9 cellular contexts compared by ENCODE assay signal in genomic region chr3:149016669-149017541, GRCh38. TPM values are rescaled to one million over a fixed set of nuclear protein-coding genes. Genes with fewer than 3 reads are reported as not detected.
A peak's percentile ranks its signal among the peaks of the same experiment; 100 is the strongest.
DNase-seq lines count a peak whose midpoint lies in the region; ATAC-seq and TF ChIP-seq lines count a peak whose summit lies in the region.
"Had no signal": no experiment of that assay in that cellular context is flagged by ENCODE, and none has a peak within 500 bp of the region (broad histone marks: within the 10 kb centered on the region; RNA-seq: fewer than 3 reads in every experiment).

No MANE protein-coding gene starts in this region.

- no peaks in the 10 kb centered on the region for H3K9me3 Mint-ChIP-seq in HFFc6
- H3K9me3 Mint-ChIP-seq in activated CD8-positive, alpha-beta T cell treated with anti-CD3 and anti-CD28 coated beads for 36 hours: no peaks in the 10 kb centered on the region

- H3K4me3 Mint-ChIP-seq in HFFc6: peak overlapping the region; percentile 53
- H3K4me3 Mint-ChIP-seq in activated CD8-positive, alpha-beta T cell treated with anti-CD3 and anti-CD28 coated beads for 36 hours: no peak overlapping the region

- peaks cover 74% of the 10 kb centered on the region for H3K4me1 Mint-ChIP-seq in HFFc6 (ENCODE audit: low read depth)
- peaks cover 21% of the 10 kb centered on the region for H3K4me1 Mint-ChIP-seq in activated CD8-positive, alpha-beta T cell treated with anti-CD3 and anti-CD28 coated beads for 36 hours (ENCODE audit: low read depth)

- H3K36me3 ChIP-seq in spleen: peaks cover 0 to 100% (median 38%) of the 10 kb centered on the region in 6 donors

- H3K4me1 ChIP-seq in spleen: peaks cover 0 to 43% (median 8%) of the 10 kb centered on the region in 6 donors

- DNase-seq in HFFc6 (peak; percentile 96), glomerular visceral epithelial cell (ENCODE audit: extremely low spot score) (peak; percentile 79), spleen (no peak)
- DNase-seq in activated CD8-positive, alpha-beta T cell treated with anti-CD3 and anti-CD28 coated beads for 36 hours: no peak
- no peak for DNase-seq in stimulated activated CD4-positive, alpha-beta T cell treated with anti-CD3 and anti-CD28 coated beads, Interleukin-12 subunit alpha, Interleukin-12 subunit beta, amount 100 ng/mL, for 4 hours
- DNase-seq: midbrain, NCI-H1694 treated with DMSO at 0.1 percent for 48 hours had no signal

- no peak overlapping the region for H3K4me3 ChIP-seq in spleen

- peak overlapping the region; percentile 88 for H3K27ac Mint-ChIP-seq in HFFc6
- H3K27ac Mint-ChIP-seq in activated CD8-positive, alpha-beta T cell treated with anti-CD3 and anti-CD28 coated beads for 36 hours: no peak overlapping the region

- POLR2A ChIA-PET in activated CD8-positive, alpha-beta T cell treated with anti-CD3 and anti-CD28 coated beads for 36 hours (lab: Charles Lee): no interaction called here

- CTCF ChIA-PET in activated CD8-positive, alpha-beta T cell treated with anti-CD3 and anti-CD28 coated beads for 36 hours (lab: Charles Lee): no interaction called here

- H3K27me3 Mint-ChIP-seq in HFFc6 (ENCODE audit: insufficient read depth): peaks cover 4% of the 10 kb centered on the region
- H3K27me3 Mint-ChIP-seq in activated CD8-positive, alpha-beta T cell treated with anti-CD3 and anti-CD28 coated beads for 36 hours: no peaks in the 10 kb centered on the region

- 72 to 86% (median 82%) methylated on average over 9 of the region's 9 CpGs for WGBS in spleen, 5 donors

- peak; percentile 53 for ATAC-seq in activated CD8-positive, alpha-beta T cell treated with anti-CD3 and anti-CD28 coated beads for 36 hours
- ATAC-seq in HG02884 (IDR thresholded peaks at IDR 0.05; ENCODE audit: unreplicated experiment) (no peak), esophagus mucosa (no peak)

- no peak for TF ChIP-seq CTCF in HFFc6 (IDR thresholded peaks at IDR 0.05)
- TF ChIP-seq CTCF in activated CD8-positive, alpha-beta T cell treated with anti-CD3 and anti-CD28 coated beads for 36 hours (IDR thresholded peaks at IDR 0.05): no peak
- no peak for TF ChIP-seq CTCF in spleen (IDR thresholded peaks at IDR 0.05 in 8 of 11, conservative IDR thresholded peaks at IDR 0.05 in 3 of 11)

- peak overlapping the region in 7 of 8 donors; percentile 14 to 61 (median 44) for H3K27ac ChIP-seq in spleen

- no peaks in the 10 kb centered on the region for H3K27me3 ChIP-seq in spleen (replicated peaks in 1 of 7)

- peaks cover 33% of the 10 kb centered on the region for H3K36me3 Mint-ChIP-seq in HFFc6 (ENCODE audit: low read depth)
- H3K36me3 Mint-ChIP-seq in activated CD8-positive, alpha-beta T cell treated with anti-CD3 and anti-CD28 coated beads for 36 hours (ENCODE audit: low read depth): peaks cover 29% of the 10 kb centered on the region

- H3K9me3 ChIP-seq in spleen: no peaks in the 10 kb centered on the region

- no peak for TF ChIP-seq POLR2A in spleen (IDR thresholded peaks at IDR 0.05)

- intact Hi-C loops in activated CD8-positive, alpha-beta T cell treated with anti-CD3 and anti-CD28 coated beads for 36 hours (cut with micrococcal nuclease): no loop called here
- intact Hi-C loops in spleen (cut with DNase I; ENCODE audit: low total_unique reads): no loop called here

RNA-seq across cellular contexts. Expression of gene GYG1, which starts 25.6 kb away (rescaled TPM):
- total RNA-seq in HFFc6 (2021; fragmentation: NEBNext Ultra II Directional; extraction: Animal tissue kit (Norgen Biotek cat#: 25700)): 10 to 100 TPM; 68.9 to 88.6 (median 78.5) TPM
- 10 to 100 TPM; 16.0 to 18.3 TPM for total RNA-seq in activated CD8-positive, alpha-beta T cell treated with anti-CD3 and anti-CD28 coated beads for 36 hours
- 100 to 1,000 TPM in 2 of 7 donors, 10 to 100 TPM in 5; 50.8 to 117 (median 58.3) TPM for total RNA-seq in spleen
- polyA plus RNA-seq in spleen: 10 to 100 TPM; 21.4 to 49.7 (median 28.5) TPM
- total RNA-seq in esophagus mucosa: 24.4 TPM

Comparison
In these comparisons a context has a peak if more than half of its experiments do, and no peak if none do; other contexts are left out.
1. DNase-seq: peak in HFFc6 (single experiment) and glomerular visceral epithelial cell (single experiment); none in activated CD8-positive, alpha-beta T cell treated with anti-CD3 and anti-CD28 coated beads for 36 hours (single experiment), spleen (single experiment) and stimulated activated CD4-positive, alpha-beta T cell treated with anti-CD3 and anti-CD28 coated beads, Interleukin-12 subunit alpha, Interleukin-12 subunit beta, amount 100 ng/mL, for 4 hours (single experiment).